ENCODE assay signal across 8 cellular contexts in the genomic region with DNA sequence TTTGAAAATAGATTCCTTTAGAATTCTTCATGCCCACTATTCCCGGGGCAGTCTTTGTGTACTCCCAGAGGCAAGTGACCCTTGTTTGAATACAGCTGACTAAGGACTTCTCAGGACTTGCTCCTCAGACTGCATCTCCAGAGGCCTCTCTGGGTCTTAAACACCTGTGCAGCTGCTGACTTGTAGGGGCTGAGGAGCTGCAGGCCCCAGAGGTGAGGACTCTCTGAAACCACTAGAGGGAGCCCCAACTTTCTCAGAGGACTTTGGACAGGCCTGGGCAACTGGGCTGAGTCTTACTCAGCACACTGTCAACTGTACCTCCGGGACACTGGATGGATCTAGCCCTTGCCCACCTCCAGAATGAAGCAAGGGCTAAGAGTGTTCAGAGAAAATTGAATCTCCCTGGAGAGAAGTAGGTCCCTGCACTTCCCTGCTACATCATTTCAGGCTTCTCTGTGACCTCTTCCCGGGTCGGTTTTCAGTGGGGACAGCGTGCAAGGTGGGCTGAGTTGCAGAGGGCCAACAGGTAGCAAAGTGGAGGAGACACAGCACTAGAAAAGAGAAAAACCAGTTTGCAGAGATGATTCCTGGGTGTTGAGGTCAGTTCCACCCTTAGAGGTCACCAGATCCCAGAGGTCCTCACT.
DNase-seq lines count a peak whose midpoint lies in the region; ATAC-seq, FAIRE-seq and TF ChIP-seq lines count a peak whose summit lies in the region.

No MANE protein-coding gene starts in this region.

- TF ChIP-seq EP300 in ovary (IDR thresholded peaks at IDR 0.05) = no peak

- no peaks in the 10 kb centered on the region for H3K4me1 Mint-ChIP-seq in activated CD8-positive, alpha-beta memory T cell treated with anti-CD3 and anti-CD28 coated beads, Interleukin-2, amount 10 ng/mL, durations not matched to agents 7 days and 5 days

- H3K27ac Mint-ChIP-seq in activated CD8-positive, alpha-beta memory T cell treated with anti-CD3 and anti-CD28 coated beads, Interleukin-2, amount 10 ng/mL, durations not matched to agents 7 days and 5 days = no peak overlapping the region

- H3K9me3 ChIP-seq in ovary = no peaks in the 10 kb centered on the region

- no peak overlapping the region for H3K27ac ChIP-seq in ovary

- no peaks in the 10 kb centered on the region for H3K27me3 ChIP-seq in ovary

- DNase-seq in EL (peak; percentile 59), GM19239 (ENCODE audit: insufficient read length, low spot score) (peak; percentile 17), NCI-H2171 (lab: John Stamatoyannopoulos, UW) (peak; percentile 12), iPS DF 19.7 (ENCODE audit: low read depth, low spot score) (peak; percentile 50), Ammon's horn (ENCODE audit: low spot score) (no peak), ovary (no peak)
- peak; percentile 49 for DNase-seq in activated CD8-positive, alpha-beta memory T cell treated with anti-CD3 and anti-CD28 coated beads, Interleukin-2, amount 10 ng/mL, durations not matched to agents 7 days and 5 days

- peak; percentile 95 for ATAC-seq in HG03095 (IDR thresholded peaks at IDR 0.05; ENCODE audit: unreplicated experiment)
- ATAC-seq in activated CD8-positive, alpha-beta memory T cell treated with anti-CD3 and anti-CD28 coated beads, Interleukin-2, amount 10 ng/mL, durations not matched to agents 7 days and 5 days = peak; percentile 78

- H3K9me3 Mint-ChIP-seq in activated CD8-positive, alpha-beta memory T cell treated with anti-CD3 and anti-CD28 coated beads, Interleukin-2, amount 10 ng/mL, durations not matched to agents 7 days and 5 days (ENCODE audit: low read depth) = no peaks in the 10 kb centered on the region

- H3K4me3 Mint-ChIP-seq in activated CD8-positive, alpha-beta memory T cell treated with anti-CD3 and anti-CD28 coated beads, Interleukin-2, amount 10 ng/mL, durations not matched to agents 7 days and 5 days = no peak overlapping the region

- no peak for FAIRE-seq in GM19239 (lab: Jason Lieb, UNC)

- intact Hi-C loops in ovary (cut with DNase I) = no loop called here

- no peaks in the 10 kb centered on the region for H3K4me1 ChIP-seq in ovary (ENCODE audit: insufficient read depth)

- no peaks in the 10 kb centered on the region for H3K36me3 ChIP-seq in ovary

- CTCF ChIA-PET in activated CD8-positive, alpha-beta memory T cell treated with anti-CD3 and anti-CD28 coated beads, Interleukin-2, amount 10 ng/mL, durations not matched to agents 7 days and 5 days (lab: Charles Lee) = interaction anchor here (1.3 to 3.6 kb wide), 2 partner anchors 14 to 41 kb away, joined by 6 to 12 read pairs; no protein-coding TSS in a partner anchor

- no peaks in the 10 kb centered on the region for H3K27me3 Mint-ChIP-seq in activated CD8-positive, alpha-beta memory T cell treated with anti-CD3 and anti-CD28 coated beads, Interleukin-2, amount 10 ng/mL, durations not matched to agents 7 days and 5 days

- no peaks in the 10 kb centered on the region for H3K36me3 Mint-ChIP-seq in activated CD8-positive, alpha-beta memory T cell treated with anti-CD3 and anti-CD28 coated beads, Interleukin-2, amount 10 ng/mL, durations not matched to agents 7 days and 5 days

- no peak for TF ChIP-seq CTCF in ovary (IDR thresholded peaks at IDR 0.05)

- WGBS in ovary, 3 donors = 81 to 91% (median 83%) methylated on average over 5 of the region's 5 CpGs

- no peak overlapping the region for H3K4me3 ChIP-seq in ovary

- no peak for TF ChIP-seq POLR2A in ovary (IDR thresholded peaks at IDR 0.05)

Comparison
In these comparisons a context has a peak if more than half of its experiments do, and no peak if none do; other contexts are left out.
1. DNase-seq: peak in EL (single experiment), GM19239 (single experiment), NCI-H2171 (single experiment), activated CD8-positive, alpha-beta memory T cell treated with anti-CD3 and anti-CD28 coated beads, Interleukin-2, amount 10 ng/mL, durations not matched to agents 7 days and 5 days (single experiment) and iPS DF 19.7 (single experiment); none in Ammon's horn (single experiment) and ovary (0 of 5).